ENCODE assay signal across 1 cellular context in the genomic region with DNA sequence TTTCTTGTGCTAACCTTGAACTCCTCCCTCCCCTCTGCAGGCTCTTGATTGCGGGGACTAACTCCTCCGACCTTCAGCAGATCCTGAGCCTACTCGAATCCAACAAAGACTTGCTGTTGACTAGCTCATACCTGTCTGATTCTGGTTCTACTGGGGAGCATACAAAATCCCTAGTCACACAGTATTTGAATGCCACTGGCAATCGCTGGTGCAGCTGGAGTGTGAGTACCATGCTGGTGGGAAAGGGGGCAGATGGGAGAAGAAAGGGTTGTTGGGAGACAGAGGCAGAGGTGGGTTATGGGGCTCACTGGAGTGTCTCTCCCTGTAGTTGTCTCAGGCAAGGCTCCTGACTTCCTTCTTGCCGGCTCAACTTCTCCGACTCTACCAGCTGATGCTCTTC.
TF ChIP-seq lines count a peak whose summit lies in the region.

No MANE protein-coding gene starts in this region.

TF ChIP-seq in WTC11, 78 proteins besides CTCF, POLR2A, EP300 and RAD21 (continued from another document):
- TF ChIP-seq, protein P1, sequence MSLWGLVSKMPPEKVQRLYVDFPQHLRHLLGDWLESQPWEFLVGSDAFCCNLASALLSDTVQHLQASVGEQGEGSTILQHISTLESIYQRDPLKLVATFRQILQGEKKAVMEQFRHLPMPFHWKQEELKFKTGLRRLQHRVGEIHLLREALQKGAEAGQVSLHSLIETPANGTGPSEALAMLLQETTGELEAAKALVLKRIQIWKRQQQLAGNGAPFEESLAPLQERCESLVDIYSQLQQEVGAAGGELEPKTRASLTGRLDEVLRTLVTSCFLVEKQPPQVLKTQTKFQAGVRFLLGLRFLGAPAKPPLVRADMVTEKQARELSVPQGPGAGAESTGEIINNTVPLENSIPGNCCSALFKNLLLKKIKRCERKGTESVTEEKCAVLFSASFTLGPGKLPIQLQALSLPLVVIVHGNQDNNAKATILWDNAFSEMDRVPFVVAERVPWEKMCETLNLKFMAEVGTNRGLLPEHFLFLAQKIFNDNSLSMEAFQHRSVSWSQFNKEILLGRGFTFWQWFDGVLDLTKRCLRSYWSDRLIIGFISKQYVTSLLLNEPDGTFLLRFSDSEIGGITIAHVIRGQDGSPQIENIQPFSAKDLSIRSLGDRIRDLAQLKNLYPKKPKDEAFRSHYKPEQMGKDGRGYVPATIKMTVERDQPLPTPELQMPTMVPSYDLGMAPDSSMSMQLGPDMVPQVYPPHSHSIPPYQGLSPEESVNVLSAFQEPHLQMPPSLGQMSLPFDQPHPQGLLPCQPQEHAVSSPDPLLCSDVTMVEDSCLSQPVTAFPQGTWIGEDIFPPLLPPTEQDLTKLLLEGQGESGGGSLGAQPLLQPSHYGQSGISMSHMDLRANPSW (CRISPR knock-in tag; conservative IDR thresholded peaks at IDR 0.05; ENCODE audit: low read depth), result no peak
- no peak for TF ChIP-seq NR3C1 (CRISPR knock-in tag; conservative IDR thresholded peaks at IDR 0.05; ENCODE audit: low read depth)
- no peak for TF ChIP-seq ZNF671 (CRISPR knock-in tag; IDR thresholded peaks at IDR 0.05)
- TF ChIP-seq, protein P2, sequence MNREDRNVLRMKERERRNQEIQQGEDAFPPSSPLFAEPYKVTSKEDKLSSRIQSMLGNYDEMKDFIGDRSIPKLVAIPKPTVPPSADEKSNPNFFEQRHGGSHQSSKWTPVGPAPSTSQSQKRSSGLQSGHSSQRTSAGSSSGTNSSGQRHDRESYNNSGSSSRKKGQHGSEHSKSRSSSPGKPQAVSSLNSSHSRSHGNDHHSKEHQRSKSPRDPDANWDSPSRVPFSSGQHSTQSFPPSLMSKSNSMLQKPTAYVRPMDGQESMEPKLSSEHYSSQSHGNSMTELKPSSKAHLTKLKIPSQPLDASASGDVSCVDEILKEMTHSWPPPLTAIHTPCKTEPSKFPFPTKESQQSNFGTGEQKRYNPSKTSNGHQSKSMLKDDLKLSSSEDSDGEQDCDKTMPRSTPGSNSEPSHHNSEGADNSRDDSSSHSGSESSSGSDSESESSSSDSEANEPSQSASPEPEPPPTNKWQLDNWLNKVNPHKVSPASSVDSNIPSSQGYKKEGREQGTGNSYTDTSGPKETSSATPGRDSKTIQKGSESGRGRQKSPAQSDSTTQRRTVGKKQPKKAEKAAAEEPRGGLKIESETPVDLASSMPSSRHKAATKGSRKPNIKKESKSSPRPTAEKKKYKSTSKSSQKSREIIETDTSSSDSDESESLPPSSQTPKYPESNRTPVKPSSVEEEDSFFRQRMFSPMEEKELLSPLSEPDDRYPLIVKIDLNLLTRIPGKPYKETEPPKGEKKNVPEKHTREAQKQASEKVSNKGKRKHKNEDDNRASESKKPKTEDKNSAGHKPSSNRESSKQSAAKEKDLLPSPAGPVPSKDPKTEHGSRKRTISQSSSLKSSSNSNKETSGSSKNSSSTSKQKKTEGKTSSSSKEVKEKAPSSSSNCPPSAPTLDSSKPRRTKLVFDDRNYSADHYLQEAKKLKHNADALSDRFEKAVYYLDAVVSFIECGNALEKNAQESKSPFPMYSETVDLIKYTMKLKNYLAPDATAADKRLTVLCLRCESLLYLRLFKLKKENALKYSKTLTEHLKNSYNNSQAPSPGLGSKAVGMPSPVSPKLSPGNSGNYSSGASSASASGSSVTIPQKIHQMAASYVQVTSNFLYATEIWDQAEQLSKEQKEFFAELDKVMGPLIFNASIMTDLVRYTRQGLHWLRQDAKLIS (CRISPR knock-in tag; IDR thresholded peaks at IDR 0.05; ENCODE audit: borderline replicate concordance), result no peak
- TF ChIP-seq FOXK1 (CRISPR knock-in tag; IDR thresholded peaks at IDR 0.05), result no peak
- no peak for TF ChIP-seq SMAD4 (CRISPR knock-in tag; IDR thresholded peaks at IDR 0.05)
- TF ChIP-seq, protein P3, sequence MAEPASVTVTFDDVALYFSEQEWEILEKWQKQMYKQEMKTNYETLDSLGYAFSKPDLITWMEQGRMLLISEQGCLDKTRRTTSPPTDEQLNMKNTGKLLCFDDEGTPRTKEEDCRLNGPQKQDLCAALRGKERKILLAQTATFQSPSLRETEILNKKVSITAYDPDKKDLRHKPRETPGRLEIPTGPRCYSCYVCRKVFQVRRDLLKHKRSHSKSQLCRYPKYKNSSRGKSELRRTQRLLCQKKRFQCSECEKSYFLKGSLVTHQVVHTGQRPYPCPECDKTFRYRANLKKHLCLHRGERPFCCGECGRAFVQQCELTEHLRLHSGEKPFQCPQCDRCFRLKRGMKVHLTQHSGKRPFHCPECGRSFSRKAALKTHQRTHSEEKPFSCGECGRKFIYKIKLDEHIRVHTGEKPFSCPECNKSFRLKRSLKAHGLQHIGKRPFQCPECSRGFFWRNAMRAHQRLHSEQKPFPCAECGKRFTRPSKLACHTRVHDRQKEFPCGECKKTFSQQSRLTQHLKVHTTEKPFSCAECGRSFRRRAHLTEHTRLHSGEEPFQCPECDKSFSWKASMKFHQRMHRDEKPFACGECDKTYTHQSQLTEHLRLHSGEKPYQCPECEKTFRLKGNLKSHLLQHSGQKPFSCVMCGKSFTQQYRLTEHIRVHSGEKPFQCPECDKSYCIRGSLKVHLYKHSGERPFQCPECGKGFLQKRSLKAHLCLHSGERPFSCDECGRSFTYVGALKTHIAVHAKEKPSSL (CRISPR knock-in tag; conservative IDR thresholded peaks at IDR 0.05), result no peak
- no peak for TF ChIP-seq TP53 (CRISPR knock-in tag; IDR thresholded peaks at IDR 0.05)
- no peak for TF ChIP-seq PRRX2 (CRISPR knock-in tag; IDR thresholded peaks at IDR 0.05)
- no peak for TF ChIP-seq NR1H2 (CRISPR knock-in tag; IDR thresholded peaks at IDR 0.05)
- no peak for TF ChIP-seq ZNF263 (CRISPR knock-in tag; IDR thresholded peaks at IDR 0.05; ENCODE audit: low read depth)
- TF ChIP-seq ZNF416 (CRISPR knock-in tag; IDR thresholded peaks at IDR 0.05), result no peak
- TF ChIP-seq, protein P4, sequence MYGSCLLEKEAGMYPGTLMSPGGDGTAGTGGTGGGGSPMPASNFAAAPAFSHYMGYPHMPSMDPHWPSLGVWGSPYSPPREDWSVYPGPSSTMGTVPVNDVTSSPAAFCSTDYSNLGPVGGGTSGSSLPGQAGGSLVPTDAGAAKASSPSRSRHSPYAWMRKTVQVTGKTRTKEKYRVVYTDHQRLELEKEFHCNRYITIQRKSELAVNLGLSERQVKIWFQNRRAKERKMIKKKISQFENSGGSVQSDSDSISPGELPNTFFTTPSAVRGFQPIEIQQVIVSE (CRISPR knock-in tag; IDR thresholded peaks at IDR 0.05; ENCODE audit: borderline replicate concordance), result no peak
- TF ChIP-seq, protein P5, sequence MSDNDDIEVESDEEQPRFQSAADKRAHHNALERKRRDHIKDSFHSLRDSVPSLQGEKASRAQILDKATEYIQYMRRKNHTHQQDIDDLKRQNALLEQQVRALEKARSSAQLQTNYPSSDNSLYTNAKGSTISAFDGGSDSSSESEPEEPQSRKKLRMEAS (CRISPR knock-in tag; IDR thresholded peaks at IDR 0.05), result no peak
- TF ChIP-seq RORB (CRISPR knock-in tag; IDR thresholded peaks at IDR 0.05), result no peak
TF ChIP-seq in WTC11: peak in this region for 0.
